In the genomic region with DNA sequence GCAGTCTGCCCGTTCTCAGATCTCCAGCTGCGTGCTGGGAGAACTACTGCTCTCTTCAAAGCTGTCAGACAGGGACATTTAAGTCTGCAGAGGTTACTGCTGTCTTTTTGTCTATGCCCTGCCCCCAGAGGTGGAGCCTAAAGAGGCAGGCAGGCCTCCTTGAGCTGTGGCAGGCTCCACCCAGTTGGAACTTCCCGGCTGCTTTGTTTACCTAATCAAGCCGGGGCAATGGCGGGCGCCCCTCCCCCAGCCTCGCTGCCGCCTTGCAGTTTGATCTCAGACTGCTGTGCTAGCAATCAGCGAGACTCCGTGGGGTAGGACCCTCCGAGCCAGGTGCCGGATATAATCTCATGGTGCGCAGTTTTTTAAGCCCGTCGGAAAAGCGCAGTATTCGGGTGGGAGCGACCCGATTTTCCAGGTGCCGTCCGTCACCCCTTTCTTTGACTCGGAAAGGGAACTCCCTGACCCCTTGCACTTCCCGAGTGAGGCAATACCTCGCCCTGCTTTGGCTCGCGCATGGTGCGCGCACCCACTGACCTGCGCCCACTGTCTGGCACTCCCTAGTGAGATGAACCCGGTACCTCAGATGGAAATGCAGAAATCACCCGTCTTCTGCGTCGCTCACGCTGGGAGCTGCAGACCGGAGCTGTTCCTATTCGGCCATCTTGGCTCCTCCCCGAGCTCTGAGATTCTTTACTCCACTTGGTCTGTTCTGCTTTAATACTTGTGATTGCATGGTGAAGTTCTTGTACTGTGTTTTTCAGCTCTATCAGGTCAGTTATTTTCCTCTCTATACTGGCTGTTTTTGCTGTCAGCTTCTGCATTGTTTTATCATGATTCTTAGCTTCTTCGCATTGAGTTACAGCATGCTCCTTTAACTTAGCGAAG, we compare ENCODE assay signal across 8 cellular contexts.
DNase-seq lines count a peak whose midpoint lies in the region; ATAC-seq and TF ChIP-seq lines count a peak whose summit lies in the region.
"Not testable (repeated sequence)": the region's sequence is repeated elsewhere in the genome, so short reads cannot be mapped to it uniquely, and the experiment has no call there.

No MANE protein-coding gene starts in this region.

- not testable (repeated sequence) for H3K79me2 ChIP-seq in smooth muscle cell (ENCODE audit: low read depth)

- H3K9me3 Mint-ChIP-seq in WTC11 (peaks cover 17% of the 10 kb centered on the region), endodermal cell (peaks cover 31% of the 10 kb centered on the region)
- H3K9me3 Mint-ChIP-seq in memory B cell = not testable (repeated sequence)

- H3K9me3 ChIP-seq in ES-I3 (ENCODE audit: control insufficient read depth, insufficient read depth, low read length); endodermal cell (ENCODE audit: control insufficient read depth, low read length); smooth muscle cell (replicated peaks; ENCODE audit: low read depth): not testable (repeated sequence)
- peaks cover 32% of the 10 kb centered on the region; the same call in 1 of the 2 replicates for H3K9me3 ChIP-seq in NT2/D1 (ENCODE audit: insufficient read depth, low read length)

- POLR2A ChIA-PET in WTC11 (lab: Charles Lee) = not testable (repeated sequence)

- H3K27me3 Mint-ChIP-seq in WTC11 (ENCODE audit: low read depth); endodermal cell (ENCODE audit: insufficient read depth): not testable (repeated sequence)
- peaks cover 15% of the 10 kb centered on the region for H3K27me3 Mint-ChIP-seq in memory B cell

- ATAC-seq in WTC11 = peak; percentile 36; the same call in 1 of the 2 replicates
- ATAC-seq in memory B cell (ENCODE audit: low read depth) = not testable (repeated sequence)

- not testable (repeated sequence) for TF ChIP-seq CTCF in WTC11 (IDR thresholded peaks at IDR 0.05); endodermal cell (conservative IDR thresholded peaks at IDR 0.05); smooth muscle cell (IDR thresholded peaks at IDR 0.05; ENCODE audit: borderline replicate concordance, insufficient read depth, poor library complexity, severe bottlenecking)

- peaks cover 19% of the 10 kb centered on the region for H3K36me3 Mint-ChIP-seq in WTC11
- peaks cover 10% of the 10 kb centered on the region for H3K36me3 Mint-ChIP-seq in endodermal cell (ENCODE audit: low read depth)
- not testable (repeated sequence) for H3K36me3 Mint-ChIP-seq in memory B cell

- H3K4me3 ChIP-seq in NT2/D1 (ENCODE audit: insufficient read length, low read depth) (peak overlapping the region; percentile 34), smooth muscle cell (peak overlapping the region; percentile 29)
- not testable (repeated sequence) for H3K4me3 ChIP-seq in endodermal cell (ENCODE audit: low read length)

- not testable (repeated sequence) for H3K4me1 Mint-ChIP-seq in WTC11, endodermal cell, memory B cell

- CTCF ChIA-PET in WTC11 (lab: Charles Lee) = interaction anchor here (1.2 kb wide), 1 partner anchor 19 kb away, joined by 5 read pairs; no protein-coding TSS in a partner anchor

- H3K9ac ChIP-seq in ES-I3 (ENCODE audit: low read depth, low read length) = peak overlapping the region; percentile 51; the same call in 1 of the 2 replicates
- peak overlapping the region; percentile 56 for H3K9ac ChIP-seq in NT2/D1 (ENCODE audit: insufficient read length, low read depth)
- not testable (repeated sequence) for H3K9ac ChIP-seq in endodermal cell (ENCODE audit: extremely low read depth, low read length, poor library complexity, severe bottlenecking); smooth muscle cell (ENCODE audit: low read depth)

- H3K27ac Mint-ChIP-seq in WTC11 (peak overlapping the region; percentile 94), endodermal cell (peak overlapping the region; percentile 97)
- H3K27ac Mint-ChIP-seq in memory B cell = not testable (repeated sequence)

- H3K4me2 ChIP-seq in smooth muscle cell = peak overlapping the region; percentile 40

- H4K20me1 ChIP-seq in smooth muscle cell (ENCODE audit: low read depth) = not testable (repeated sequence)

- H2AFZ ChIP-seq in smooth muscle cell (ENCODE audit: low read depth) = peak overlapping the region; percentile 43

- H3K4me3 Mint-ChIP-seq in WTC11 (peak overlapping the region; percentile 81), endodermal cell (peak overlapping the region; percentile 78), memory B cell (peak overlapping the region; percentile 25)

- not testable (repeated sequence) for H3F3A ChIP-seq in smooth muscle cell (ENCODE audit: low read depth)

- DNase-seq in A172 (ENCODE audit: low spot score) (peak; percentile 54), NCI-H146 (lab: John Stamatoyannopoulos, UW) (peak; percentile 30), NT2/D1 (ENCODE audit: low read depth, low spot score) (peak; percentile 33), WTC11 (ENCODE audit: low spot score) (peak; percentile 78), endodermal cell (peak; percentile 74)
- not testable (repeated sequence) for DNase-seq in memory B cell (ENCODE audit: low spot score in 2 of 2); smooth muscle cell (lab: John Stamatoyannopoulos, UW; ENCODE audit: unreplicated experiment)

- H3K36me3 ChIP-seq in ES-I3 (ENCODE audit: insufficient read depth, low read length); endodermal cell (ENCODE audit: control insufficient read depth, insufficient read depth, low read length); smooth muscle cell (ENCODE audit: low read depth): not testable (repeated sequence)
- H3K36me3 ChIP-seq in NT2/D1 (ENCODE audit: insufficient read depth, insufficient read length, low read length) = peaks cover 22% of the 10 kb centered on the region

- not testable (repeated sequence) for H3K27me3 ChIP-seq in NT2/D1 (ENCODE audit: insufficient read depth, insufficient read length); endodermal cell (ENCODE audit: control insufficient read depth, insufficient read depth, low read length, poor library complexity, severe bottlenecking); smooth muscle cell (ENCODE audit: low read depth)

- not testable (repeated sequence) for H3K27ac ChIP-seq in endodermal cell (ENCODE audit: low read depth, low read length); smooth muscle cell (ENCODE audit: low read depth)

- H3K4me1 ChIP-seq in ES-I3 (ENCODE audit: insufficient read depth, low read length); NT2/D1 (ENCODE audit: insufficient read depth, insufficient read length); endodermal cell (ENCODE audit: control insufficient read depth, insufficient read depth, low read length); smooth muscle cell (ENCODE audit: low read depth): not testable (repeated sequence)

- 75 to 88% methylated on average over 5 to 31 of the region's 39 CpGs for WGBS in endodermal cell (ENCODE audit: insufficient coverage in 1 of 2, insufficient read length in 1 of 2), 2 experiments
- 65% methylated on average over 37 of the region's 39 CpGs for WGBS in smooth muscle cell (ENCODE audit: low lambda C conversion rate)

TF ChIP-seq in WTC11, 78 proteins besides CTCF, POLR2A, EP300 and RAD21:
- TF ChIP-seq, protein P1, sequence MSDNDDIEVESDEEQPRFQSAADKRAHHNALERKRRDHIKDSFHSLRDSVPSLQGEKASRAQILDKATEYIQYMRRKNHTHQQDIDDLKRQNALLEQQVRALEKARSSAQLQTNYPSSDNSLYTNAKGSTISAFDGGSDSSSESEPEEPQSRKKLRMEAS (CRISPR knock-in tag; IDR thresholded peaks at IDR 0.05) = peak; percentile 24; the same call in 1 of the 2 replicates
- TF ChIP-seq FOXK1 (CRISPR knock-in tag; IDR thresholded peaks at IDR 0.05) = peak; percentile 67; the same call in 1 of the 2 replicates
- TF ChIP-seq, protein P2, sequence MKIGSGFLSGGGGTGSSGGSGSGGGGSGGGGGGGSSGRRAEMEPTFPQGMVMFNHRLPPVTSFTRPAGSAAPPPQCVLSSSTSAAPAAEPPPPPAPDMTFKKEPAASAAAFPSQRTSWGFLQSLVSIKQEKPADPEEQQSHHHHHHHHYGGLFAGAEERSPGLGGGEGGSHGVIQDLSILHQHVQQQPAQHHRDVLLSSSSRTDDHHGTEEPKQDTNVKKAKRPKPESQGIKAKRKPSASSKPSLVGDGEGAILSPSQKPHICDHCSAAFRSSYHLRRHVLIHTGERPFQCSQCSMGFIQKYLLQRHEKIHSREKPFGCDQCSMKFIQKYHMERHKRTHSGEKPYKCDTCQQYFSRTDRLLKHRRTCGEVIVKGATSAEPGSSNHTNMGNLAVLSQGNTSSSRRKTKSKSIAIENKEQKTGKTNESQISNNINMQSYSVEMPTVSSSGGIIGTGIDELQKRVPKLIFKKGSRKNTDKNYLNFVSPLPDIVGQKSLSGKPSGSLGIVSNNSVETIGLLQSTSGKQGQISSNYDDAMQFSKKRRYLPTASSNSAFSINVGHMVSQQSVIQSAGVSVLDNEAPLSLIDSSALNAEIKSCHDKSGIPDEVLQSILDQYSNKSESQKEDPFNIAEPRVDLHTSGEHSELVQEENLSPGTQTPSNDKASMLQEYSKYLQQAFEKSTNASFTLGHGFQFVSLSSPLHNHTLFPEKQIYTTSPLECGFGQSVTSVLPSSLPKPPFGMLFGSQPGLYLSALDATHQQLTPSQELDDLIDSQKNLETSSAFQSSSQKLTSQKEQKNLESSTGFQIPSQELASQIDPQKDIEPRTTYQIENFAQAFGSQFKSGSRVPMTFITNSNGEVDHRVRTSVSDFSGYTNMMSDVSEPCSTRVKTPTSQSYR (CRISPR knock-in tag; IDR thresholded peaks at IDR 0.05) = peak; percentile 19; the same call in 1 of the 2 replicates

Comparison
In these comparisons a context has a peak if more than half of its experiments do, and no peak if none do; other contexts are left out.
1. H3K4me3 Mint-ChIP-seq: peak in every context shown above with its lines; median percentile 81 in WTC11; 78 in endodermal cell; 25 in memory B cell.